ENCODE assay signal across 23 cellular contexts in the genomic region with DNA sequence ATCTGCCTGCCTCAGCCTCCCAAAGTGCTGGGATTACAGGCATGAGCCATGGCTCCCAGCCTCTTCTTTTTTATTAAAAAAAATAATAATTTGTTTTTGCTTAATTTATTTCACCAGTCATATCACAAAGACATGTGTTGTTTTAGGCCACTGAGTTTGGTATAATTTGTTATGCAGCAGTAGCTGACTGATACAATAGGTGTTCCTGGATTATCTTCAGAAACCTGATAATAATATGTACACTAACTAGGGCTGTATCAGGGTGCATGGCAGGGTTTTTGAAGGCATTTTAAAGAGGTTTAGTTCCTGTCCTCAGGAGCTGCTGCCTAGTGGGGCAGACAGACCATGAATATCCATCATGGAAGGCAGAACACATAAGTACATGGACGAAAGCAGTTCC.
"Had no signal": no experiment of that assay in that cellular context is flagged by ENCODE, and none has a peak within 500 bp of the region (broad histone marks: within the 10 kb centered on the region; RNA-seq: fewer than 3 reads in every experiment).

No MANE protein-coding gene starts in this region.

- H3K27me3 Mint-ChIP-seq: stimulated activated naive CD8-positive, alpha-beta T cell treated with anti-CD3 and anti-CD28 coated beads, Interleukin-15, Interleukin-2, amounts not matched to agents 100 ng/mL and 50 ng/mL, for 24 hours had no signal

- H3K36me3 ChIP-seq: esophagus squamous epithelium, gastroesophageal sphincter, pancreas, tibial artery, upper lobe of right lung, vagina had no signal

- H3K27ac ChIP-seq: esophagus squamous epithelium, gastroesophageal sphincter, pancreas, tibial artery, upper lobe of right lung, vagina had no signal

- H3K4me2 ChIP-seq: smooth muscle cell had no signal

- H3K4me3 ChIP-seq: esophagus squamous epithelium, gastroesophageal sphincter, pancreas, smooth muscle cell, tibial artery, upper lobe of right lung, vagina had no signal

- H3K9me3 ChIP-seq: esophagus squamous epithelium, gastroesophageal sphincter, pancreas, tibial artery, upper lobe of right lung, vagina had no signal

- H3K4me3 Mint-ChIP-seq: dendritic cell treated with granulocyte-macrophage colony-stimulating factor and Interleukin-4, amounts not matched to agents 40 ng/mL and 50 ng/mL, for 4 days; natural killer cell; neural crest cell; stimulated activated naive CD8-positive, alpha-beta T cell treated with anti-CD3 and anti-CD28 coated beads, Interleukin-15, Interleukin-2, amounts not matched to agents 100 ng/mL and 50 ng/mL, for 24 hours had no signal

- H3K27ac Mint-ChIP-seq: dendritic cell treated with granulocyte-macrophage colony-stimulating factor and Interleukin-4, amounts not matched to agents 40 ng/mL and 50 ng/mL, for 4 days; effector memory CD8-positive, alpha-beta T cell; natural killer cell; progenitor cell of endocrine pancreas had no signal

- H3K27me3 ChIP-seq: esophagus squamous epithelium, gastroesophageal sphincter, pancreas, upper lobe of right lung, vagina had no signal

- H3K9me3 Mint-ChIP-seq: effector memory CD8-positive, alpha-beta T cell; natural killer cell; stimulated activated effector memory CD8-positive, alpha-beta T cell treated with anti-CD3 and anti-CD28 coated beads, Interleukin-12 subunit alpha, Interleukin-12 subunit beta, amount 100 ng/mL, for 72 hours had no signal

- H3K36me3 Mint-ChIP-seq: natural killer cell; stimulated activated effector memory CD8-positive, alpha-beta T cell treated with anti-CD3 and anti-CD28 coated beads, Interleukin-12 subunit alpha, Interleukin-12 subunit beta, amount 100 ng/mL, for 72 hours had no signal

- ATAC-seq: effector memory CD8-positive, alpha-beta T cell; gastroesophageal sphincter; left lobe of liver; natural killer cell; pancreas; right cardiac atrium; stimulated activated effector memory CD8-positive, alpha-beta T cell treated with anti-CD3 and anti-CD28 coated beads, Interleukin-12 subunit alpha, Interleukin-12 subunit beta, amount 100 ng/mL, for 72 hours; upper lobe of right lung had no signal

- DNase-seq: effector memory CD8-positive, alpha-beta T cell; esophagus squamous epithelium; foreskin fibroblast; glutamatergic neuron; islet precursor cell; mammary epithelial cell; natural killer cell; occipital lobe; pancreas; right cardiac atrium; stimulated activated CD4-positive, alpha-beta T cell treated with anti-CD3 and anti-CD28 coated beads, Interleukin-2, amount 100 ng/mL, for 48 hours; stimulated activated CD8-positive, alpha-beta memory T cell treated with anti-CD3 and anti-CD28 coated beads, Interleukin-4, amount 100 ng/mL, for 48 hours; tibial artery; upper lobe of right lung had no signal
